ENCODE assay signal across 17 cellular contexts in the genomic region with DNA sequence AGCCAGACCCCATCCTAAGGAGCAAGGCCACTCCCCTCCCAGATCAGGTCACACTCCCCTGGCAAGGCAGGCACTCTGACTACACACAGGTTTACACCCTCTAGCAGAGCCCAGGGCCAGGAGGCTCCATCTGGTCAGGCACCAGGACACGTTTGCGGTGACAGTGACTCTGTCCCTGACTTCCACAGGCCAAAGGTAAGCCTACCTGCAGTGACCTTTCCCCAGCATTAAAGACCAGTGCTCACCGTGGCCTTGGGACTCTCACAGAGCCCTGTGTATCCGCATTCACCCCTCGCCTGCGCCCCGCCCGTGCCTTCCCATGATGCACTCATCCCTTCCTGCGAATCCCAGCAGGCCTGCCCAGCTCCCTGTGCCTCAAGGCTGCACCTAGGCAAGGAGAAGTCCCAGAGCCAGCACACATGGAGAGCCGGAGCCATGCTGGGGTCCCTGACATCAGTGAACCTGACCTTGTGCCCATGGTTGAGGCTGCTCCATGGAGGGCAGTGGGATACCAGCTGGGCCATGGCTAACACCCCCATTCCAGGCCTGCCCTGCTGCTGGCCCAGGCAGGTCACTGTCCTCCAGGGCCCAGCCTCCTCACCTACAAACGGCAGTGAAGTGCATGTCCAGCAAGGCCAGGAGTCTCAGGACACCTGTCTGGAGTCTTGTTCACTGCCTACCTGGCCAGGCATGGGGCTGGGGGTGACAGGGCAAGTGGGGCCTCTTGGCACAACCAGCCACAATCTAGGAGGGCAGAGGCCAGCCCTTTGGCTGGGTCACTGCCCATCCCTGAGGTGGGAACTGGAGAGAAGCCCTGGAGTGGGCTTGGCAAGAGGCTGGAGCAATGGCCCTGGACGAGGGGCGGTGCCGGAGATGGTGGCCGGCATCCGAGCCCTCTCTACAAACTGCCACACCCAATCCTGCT. TPM values are rescaled to one million over a fixed set of nuclear protein-coding genes. Genes with fewer than 3 reads are reported as not detected.
A peak's percentile ranks its signal among the peaks of the same experiment; 100 is the strongest.
DNase-seq lines count a peak whose midpoint lies in the region; ATAC-seq and TF ChIP-seq lines count a peak whose summit lies in the region.
"Had no signal": no experiment of that assay in that cellular context is flagged by ENCODE, and none has a peak within 500 bp of the region (broad histone marks: within the 10 kb centered on the region; RNA-seq: fewer than 3 reads in every experiment).

No MANE protein-coding gene starts in this region.

- peak overlapping the region; percentile 67 for H3K27ac Mint-ChIP-seq in T-helper 2 cell treated with Interferon-gamma antibody and Interleukin-4, amounts not matched to agents 5 μg/mL and 100 μg/mL, for 36 hours
- peak overlapping the region; percentile 8 for H3K27ac Mint-ChIP-seq in activated naive CD8-positive, alpha-beta T cell treated with anti-CD3 and anti-CD28 coated beads for 36 hours

- ATAC-seq in GM21786 (IDR thresholded peaks at IDR 0.05; ENCODE audit: unreplicated experiment) (peak; percentile 4), mucosa of descending colon (peak; percentile 65)

- intact Hi-C loops in mucosa of descending colon (cut with DNase I, micrococcal nuclease), result no loop called here

- H3K4me1 Mint-ChIP-seq in T-helper 2 cell treated with Interferon-gamma antibody and Interleukin-4, amounts not matched to agents 5 μg/mL and 100 μg/mL, for 36 hours (ENCODE audit: low read depth), result peaks cover 13% of the 10 kb centered on the region
- peaks cover 10% of the 10 kb centered on the region for H3K4me1 Mint-ChIP-seq in activated naive CD8-positive, alpha-beta T cell treated with anti-CD3 and anti-CD28 coated beads for 36 hours
- H3K4me1 Mint-ChIP-seq: neural crest cell had no signal

- no peaks in the 10 kb centered on the region for H3K9me3 ChIP-seq in mucosa of descending colon
- H3K9me3 ChIP-seq: left lung had no signal

- H3K27me3 Mint-ChIP-seq in T-helper 2 cell treated with Interferon-gamma antibody and Interleukin-4, amounts not matched to agents 5 μg/mL and 100 μg/mL, for 36 hours (ENCODE audit: low read depth), result no peaks in the 10 kb centered on the region
- H3K27me3 Mint-ChIP-seq in activated naive CD8-positive, alpha-beta T cell treated with anti-CD3 and anti-CD28 coated beads for 36 hours, result peaks cover 6% of the 10 kb centered on the region

- H3K9me3 Mint-ChIP-seq in T-helper 2 cell treated with Interferon-gamma antibody and Interleukin-4, amounts not matched to agents 5 μg/mL and 100 μg/mL, for 36 hours, result no peaks in the 10 kb centered on the region
- H3K9me3 Mint-ChIP-seq in activated naive CD8-positive, alpha-beta T cell treated with anti-CD3 and anti-CD28 coated beads for 36 hours, result no peaks in the 10 kb centered on the region
- H3K9me3 Mint-ChIP-seq: activated T-cell treated with anti-CD3 and anti-CD28 coated beads, Interleukin-2, amount 50 U/mL, for 4 hours; neural crest cell had no signal

- H3K36me3 ChIP-seq in mucosa of descending colon (ENCODE audit: low read depth), result no peaks in the 10 kb centered on the region
- H3K36me3 ChIP-seq: left lung had no signal

- peak; percentile 2 for DNase-seq in T-helper 2 cell treated with Interferon-gamma antibody and Interleukin-4, amounts not matched to agents 5 μg/mL and 100 μg/mL, for 36 hours (ENCODE audit: low spot score)
- DNase-seq in T-helper 2 cell, result no peak
- no peak for DNase-seq in activated naive CD8-positive, alpha-beta T cell treated with anti-CD3 and anti-CD28 coated beads for 36 hours
- DNase-seq in mucosa of descending colon, result peak; percentile 73 to 80 (median 78)
- DNase-seq in stimulated activated CD4-positive, alpha-beta T cell treated with anti-CD3 and anti-CD28 coated beads, Interleukin-1b, Interleukin-23, amount 100 ng/mL, for 48 hours, result no peak
- no peak for DNase-seq in stimulated activated CD4-positive, alpha-beta T cell treated with anti-CD3 and anti-CD28 coated beads, Interleukin-2, amount 100 ng/mL, for 48 hours
- no peak for DNase-seq in stimulated activated CD4-positive, alpha-beta T cell treated with anti-CD3 and anti-CD28 coated beads, Interleukin-12 subunit alpha, Interleukin-12 subunit beta, amount 100 ng/mL, for 4 hours
- DNase-seq: 8988T; activated T-cell treated with anti-CD3 and anti-CD28 coated beads, Interleukin-2, amount 50 U/mL, for 4 hours; glutamatergic neuron; left lung; NCI-H1092 treated with DMSO at 0.1 percent for 48 hours; NCI-H524 treated with DMSO at 0.1 percent for 48 hours had no signal

- TF ChIP-seq CTCF in mucosa of descending colon (IDR thresholded peaks at IDR 0.05), result no peak

- no peaks in the 10 kb centered on the region for H3K36me3 Mint-ChIP-seq in T-helper 2 cell treated with Interferon-gamma antibody and Interleukin-4, amounts not matched to agents 5 μg/mL and 100 μg/mL, for 36 hours (ENCODE audit: low read depth)
- no peaks in the 10 kb centered on the region for H3K36me3 Mint-ChIP-seq in activated naive CD8-positive, alpha-beta T cell treated with anti-CD3 and anti-CD28 coated beads for 36 hours

- H3K4me3 ChIP-seq in mucosa of descending colon, result no peak overlapping the region
- H3K4me3 ChIP-seq: left lung had no signal

- peak overlapping the region; percentile 21 for H3K4me3 Mint-ChIP-seq in T-helper 2 cell treated with Interferon-gamma antibody and Interleukin-4, amounts not matched to agents 5 μg/mL and 100 μg/mL, for 36 hours
- H3K4me3 Mint-ChIP-seq in activated naive CD8-positive, alpha-beta T cell treated with anti-CD3 and anti-CD28 coated beads for 36 hours, result no peak overlapping the region
- H3K4me3 Mint-ChIP-seq: activated T-cell treated with anti-CD3 and anti-CD28 coated beads, Interleukin-2, amount 50 U/mL, for 4 hours; neural crest cell had no signal

- peaks cover 23% of the 10 kb centered on the region for H3K4me1 ChIP-seq in mucosa of descending colon (ENCODE audit: low read depth)

RNA-seq across cellular contexts. Expression of a gene that starts 3.0 kb away (rescaled TPM):
- under 1 TPM in 1 of 2 experiments, not detected in 1; 0.16 TPM for total RNA-seq in activated naive CD8-positive, alpha-beta T cell treated with anti-CD3 and anti-CD28 coated beads for 36 hours
- total RNA-seq in mucosa of descending colon, result 1 to 10 TPM; 2.1 to 5.2 (median 2.3) TPM
- total RNA-seq: endothelial cell of umbilical vein, urinary bladder had no signal

RNA-seq across cellular contexts. Expression of a gene that starts 34.4 kb away (rescaled TPM):
- 10 to 100 TPM; 59.5 to 61.7 TPM for total RNA-seq in activated naive CD8-positive, alpha-beta T cell treated with anti-CD3 and anti-CD28 coated beads for 36 hours
- total RNA-seq in mucosa of descending colon, result 10 to 100 TPM in 2 of 3 donors, 1 to 10 TPM in 1; 4.8 to 17.6 (median 10.3) TPM

Comparison
In these comparisons a context has a peak if more than half of its experiments do, and no peak if none do; other contexts are left out.
1. DNase-seq: peak in T-helper 2 cell treated with Interferon-gamma antibody and Interleukin-4, amounts not matched to agents 5 μg/mL and 100 μg/mL, for 36 hours (single experiment) and mucosa of descending colon (3 of 3); none in T-helper 2 cell (0 of 5), activated naive CD8-positive, alpha-beta T cell treated with anti-CD3 and anti-CD28 coated beads for 36 hours (single experiment), stimulated activated CD4-positive, alpha-beta T cell treated with anti-CD3 and anti-CD28 coated beads, Interleukin-1b, Interleukin-23, amount 100 ng/mL, for 48 hours (single experiment), stimulated activated CD4-positive, alpha-beta T cell treated with anti-CD3 and anti-CD28 coated beads, Interleukin-2, amount 100 ng/mL, for 48 hours (0 of 2) and stimulated activated CD4-positive, alpha-beta T cell treated with anti-CD3 and anti-CD28 coated beads, Interleukin-12 subunit alpha, Interleukin-12 subunit beta, amount 100 ng/mL, for 4 hours (single experiment).